1 cellular context compared by ENCODE assay signal in genomic region chr1:58249729-58250586, GRCh38.
A peak's percentile ranks its signal among the peaks of the same experiment; 100 is the strongest.
TF ChIP-seq lines count a peak whose summit lies in the region.

No MANE protein-coding gene starts in this region.

TF ChIP-seq in HEK293, 187 proteins besides CTCF, POLR2A, EP300 and RAD21 (continued from another document):
- TF ChIP-seq ZNF624 (tag by site-specific recombination; IDR thresholded peaks at IDR 0.05) (no peak), ZIC2 (tag by site-specific recombination; IDR thresholded peaks at IDR 0.05) (0 out of 2 replicates have a peak, but pooled peaks have one; percentile 26), ZNF394 (tag by site-specific recombination; IDR thresholded peaks at IDR 0.05; ENCODE audit: borderline replicate concordance) (0 out of 2 replicates have a peak, but pooled peaks have one; percentile 14), ZNF530 (tag by site-specific recombination; IDR thresholded peaks at IDR 0.05; ENCODE audit: low read depth) (no peak), ZNF350 (tag by site-specific recombination; IDR thresholded peaks at IDR 0.05) (no peak), YY1 (tag by site-specific recombination; IDR thresholded peaks at IDR 0.05) (no peak; the same call in 1 of the 2 replicates), ZNF175 (tag by site-specific recombination; IDR thresholded peaks at IDR 0.05) (no peak), ZNF280C (tag by site-specific recombination; IDR thresholded peaks at IDR 0.05) (no peak), ZSCAN30 (tag by site-specific recombination; IDR thresholded peaks at IDR 0.05) (no peak), ZNF391 (tag by site-specific recombination; IDR thresholded peaks at IDR 0.05; ENCODE audit: borderline replicate concordance, low read depth) (no peak), ZNF157 (tag by site-specific recombination; IDR thresholded peaks at IDR 0.05) (no peak), MZF1 (tag by site-specific recombination; IDR thresholded peaks at IDR 0.05; ENCODE audit: borderline replicate concordance) (no peak), ZBTB49 (tag by site-specific recombination; IDR thresholded peaks at IDR 0.05; ENCODE audit: low read depth) (no peak), ZNF423 (tag by site-specific recombination; IDR thresholded peaks at IDR 0.05) (no peak), GLIS2 (tag by site-specific recombination; IDR thresholded peaks at IDR 0.05) (peak; percentile 43; the same call in 1 of the 2 replicates), ZNF48 (tag by site-specific recombination; IDR thresholded peaks at IDR 0.05) (no peak), ZBTB20 (tag by site-specific recombination; IDR thresholded peaks at IDR 0.05) (peak; percentile 22; the same call in 1 of the 2 replicates), ZNF248 (tag by site-specific recombination; IDR thresholded peaks at IDR 0.05) (no peak), SETDB1 (IDR thresholded peaks at IDR 0.05; ENCODE audit: insufficient read length, low read length) (no peak), ZNF341 (tag by site-specific recombination; IDR thresholded peaks at IDR 0.05; ENCODE audit: low read depth) (no peak), ZEB2 (tag by site-specific recombination; IDR thresholded peaks at IDR 0.05) (0 out of 2 replicates have a peak, but pooled peaks have one; percentile 11), GLIS1 (tag by site-specific recombination; IDR thresholded peaks at IDR 0.05) (peak; percentile 45; the same call in 1 of the 2 replicates), HOXC10 (CRISPR knock-in tag; IDR thresholded peaks at IDR 0.05) (no peak), ZNF660 (tag by site-specific recombination; IDR thresholded peaks at IDR 0.05) (0 out of 2 replicates have a peak, but pooled peaks have one; percentile 45), ZNF600 (tag by site-specific recombination; IDR thresholded peaks at IDR 0.05) (no peak), KLF7 (tag by site-specific recombination; IDR thresholded peaks at IDR 0.05; ENCODE audit: borderline replicate concordance) (no peak), ZNF16 (tag by site-specific recombination; IDR thresholded peaks at IDR 0.05; ENCODE audit: low read depth) (no peak), ZNF169 (tag by site-specific recombination; IDR thresholded peaks at IDR 0.05) (peak; percentile 82; the same call in 1 of the 2 replicates), ZBTB8A (tag by site-specific recombination; IDR thresholded peaks at IDR 0.05) (peak; percentile 75)
- TF ChIP-seq, protein P1, sequence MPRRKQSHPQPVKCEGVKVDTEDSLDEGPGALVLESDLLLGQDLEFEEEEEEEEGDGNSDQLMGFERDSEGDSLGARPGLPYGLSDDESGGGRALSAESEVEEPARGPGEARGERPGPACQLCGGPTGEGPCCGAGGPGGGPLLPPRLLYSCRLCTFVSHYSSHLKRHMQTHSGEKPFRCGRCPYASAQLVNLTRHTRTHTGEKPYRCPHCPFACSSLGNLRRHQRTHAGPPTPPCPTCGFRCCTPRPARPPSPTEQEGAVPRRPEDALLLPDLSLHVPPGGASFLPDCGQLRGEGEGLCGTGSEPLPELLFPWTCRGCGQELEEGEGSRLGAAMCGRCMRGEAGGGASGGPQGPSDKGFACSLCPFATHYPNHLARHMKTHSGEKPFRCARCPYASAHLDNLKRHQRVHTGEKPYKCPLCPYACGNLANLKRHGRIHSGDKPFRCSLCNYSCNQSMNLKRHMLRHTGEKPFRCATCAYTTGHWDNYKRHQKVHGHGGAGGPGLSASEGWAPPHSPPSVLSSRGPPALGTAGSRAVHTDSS (tag by site-specific recombination; IDR thresholded peaks at IDR 0.05) = no peak
- TF ChIP-seq, protein P2, sequence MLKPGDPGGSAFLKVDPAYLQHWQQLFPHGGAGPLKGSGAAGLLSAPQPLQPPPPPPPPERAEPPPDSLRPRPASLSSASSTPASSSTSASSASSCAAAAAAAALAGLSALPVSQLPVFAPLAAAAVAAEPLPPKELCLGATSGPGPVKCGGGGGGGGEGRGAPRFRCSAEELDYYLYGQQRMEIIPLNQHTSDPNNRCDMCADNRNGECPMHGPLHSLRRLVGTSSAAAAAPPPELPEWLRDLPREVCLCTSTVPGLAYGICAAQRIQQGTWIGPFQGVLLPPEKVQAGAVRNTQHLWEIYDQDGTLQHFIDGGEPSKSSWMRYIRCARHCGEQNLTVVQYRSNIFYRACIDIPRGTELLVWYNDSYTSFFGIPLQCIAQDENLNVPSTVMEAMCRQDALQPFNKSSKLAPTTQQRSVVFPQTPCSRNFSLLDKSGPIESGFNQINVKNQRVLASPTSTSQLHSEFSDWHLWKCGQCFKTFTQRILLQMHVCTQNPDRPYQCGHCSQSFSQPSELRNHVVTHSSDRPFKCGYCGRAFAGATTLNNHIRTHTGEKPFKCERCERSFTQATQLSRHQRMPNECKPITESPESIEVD (tag by site-specific recombination; IDR thresholded peaks at IDR 0.05) = no peak
- TF ChIP-seq, protein P3, sequence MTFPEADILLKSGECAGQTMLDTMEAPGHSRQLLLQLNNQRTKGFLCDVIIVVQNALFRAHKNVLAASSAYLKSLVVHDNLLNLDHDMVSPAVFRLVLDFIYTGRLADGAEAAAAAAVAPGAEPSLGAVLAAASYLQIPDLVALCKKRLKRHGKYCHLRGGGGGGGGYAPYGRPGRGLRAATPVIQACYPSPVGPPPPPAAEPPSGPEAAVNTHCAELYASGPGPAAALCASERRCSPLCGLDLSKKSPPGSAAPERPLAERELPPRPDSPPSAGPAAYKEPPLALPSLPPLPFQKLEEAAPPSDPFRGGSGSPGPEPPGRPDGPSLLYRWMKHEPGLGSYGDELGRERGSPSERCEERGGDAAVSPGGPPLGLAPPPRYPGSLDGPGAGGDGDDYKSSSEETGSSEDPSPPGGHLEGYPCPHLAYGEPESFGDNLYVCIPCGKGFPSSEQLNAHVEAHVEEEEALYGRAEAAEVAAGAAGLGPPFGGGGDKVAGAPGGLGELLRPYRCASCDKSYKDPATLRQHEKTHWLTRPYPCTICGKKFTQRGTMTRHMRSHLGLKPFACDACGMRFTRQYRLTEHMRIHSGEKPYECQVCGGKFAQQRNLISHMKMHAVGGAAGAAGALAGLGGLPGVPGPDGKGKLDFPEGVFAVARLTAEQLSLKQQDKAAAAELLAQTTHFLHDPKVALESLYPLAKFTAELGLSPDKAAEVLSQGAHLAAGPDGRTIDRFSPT (tag by site-specific recombination; IDR thresholded peaks at IDR 0.05) = peak; percentile 58; the same call in 1 of the 2 replicates
